8 cellular contexts compared by ENCODE assay signal in genomic region chr6:113632220-113632864, GRCh38.
A peak's percentile ranks its signal among the peaks of the same experiment; 100 is the strongest.
DNase-seq lines count a peak whose midpoint lies in the region; ATAC-seq and TF ChIP-seq lines count a peak whose summit lies in the region.

No MANE protein-coding gene starts in this region.

- no peak overlapping the region for H3K4me3 Mint-ChIP-seq in naive thymus-derived CD4-positive, alpha-beta T cell
- H3K4me3 Mint-ChIP-seq in type B pancreatic cell = peak overlapping the region; percentile 80

- peak; percentile 40 for ATAC-seq in GM18868 (IDR thresholded peaks at IDR 0.05; ENCODE audit: unreplicated experiment)
- ATAC-seq in HG03045 (IDR thresholded peaks at IDR 0.05; ENCODE audit: unreplicated experiment) = peak; percentile 32
- peak; percentile 94 for ATAC-seq in RWPE2 (ENCODE audit: low read depth)
- ATAC-seq in naive thymus-derived CD4-positive, alpha-beta T cell = peak; percentile 69

- no peaks in the 10 kb centered on the region for H3K27me3 ChIP-seq in RWPE2 (ENCODE audit: insufficient read depth, poor library complexity, severe bottlenecking)
- H3K27me3 ChIP-seq in dorsolateral prefrontal cortex = no peaks in the 10 kb centered on the region
- H3K27me3 ChIP-seq in naive thymus-derived CD4-positive, alpha-beta T cell (ENCODE audit: control insufficient read depth in 2 of 2, insufficient read depth in 2 of 2, low read length in 2 of 2) = no peaks in the 10 kb centered on the region

- H3K4me3 ChIP-seq in RWPE2 (ENCODE audit: severe bottlenecking) (no peak overlapping the region), dorsolateral prefrontal cortex (peak overlapping the region in 36 of 59 donors; percentile 5 to 56 (median 26))
- no peak overlapping the region for H3K4me3 ChIP-seq in naive thymus-derived CD4-positive, alpha-beta T cell (ENCODE audit: low read length)

- CTCF ChIA-PET in naive thymus-derived CD4-positive, alpha-beta T cell (lab: Charles Lee) = no interaction called here

- peaks cover 38% of the 10 kb centered on the region for H3K4me1 ChIP-seq in RWPE2 (ENCODE audit: insufficient read depth, poor library complexity, severe bottlenecking)
- peaks cover 0 to 3% of the 10 kb centered on the region in 2 donors for H3K4me1 ChIP-seq in naive thymus-derived CD4-positive, alpha-beta T cell (ENCODE audit: control insufficient read depth in 2 of 2, insufficient read depth in 2 of 2, low read length in 2 of 2)

- H3K27ac ChIP-seq in RWPE2 (ENCODE audit: poor library complexity, severe bottlenecking) (peak overlapping the region; percentile 82), dorsolateral prefrontal cortex (peak overlapping the region in 1 of 59 donors; percentile 17)
- no peak overlapping the region for H3K27ac ChIP-seq in naive thymus-derived CD4-positive, alpha-beta T cell (ENCODE audit: low read depth, low read length)

- H3K36me3 Mint-ChIP-seq in naive thymus-derived CD4-positive, alpha-beta T cell = no peaks in the 10 kb centered on the region
- H3K36me3 Mint-ChIP-seq in type B pancreatic cell = no peaks in the 10 kb centered on the region

- no peak overlapping the region for H3K27ac Mint-ChIP-seq in naive thymus-derived CD4-positive, alpha-beta T cell
- H3K27ac Mint-ChIP-seq in type B pancreatic cell = peak overlapping the region; percentile 91

- H3K9me3 ChIP-seq in RWPE2 (ENCODE audit: severe bottlenecking) = no peaks in the 10 kb centered on the region
- no peaks in the 10 kb centered on the region for H3K9me3 ChIP-seq in naive thymus-derived CD4-positive, alpha-beta T cell (ENCODE audit: control insufficient read depth in 2 of 3, low read length in 3 of 3)

- no peaks in the 10 kb centered on the region for H3K36me3 ChIP-seq in RWPE2 (ENCODE audit: low read depth)
- H3K36me3 ChIP-seq in naive thymus-derived CD4-positive, alpha-beta T cell (ENCODE audit: control insufficient read depth in 2 of 3, insufficient read depth in 3 of 3, low read length in 3 of 3) = no peaks in the 10 kb centered on the region

- peaks cover 0 to 4% (median 0%) of the 10 kb centered on the region in 11 donors for H3K9me3 Mint-ChIP-seq in naive thymus-derived CD4-positive, alpha-beta T cell
- no peaks in the 10 kb centered on the region for H3K9me3 Mint-ChIP-seq in type B pancreatic cell

- POLR2A ChIA-PET in naive thymus-derived CD4-positive, alpha-beta T cell (lab: Charles Lee) = no interaction called here

- peaks cover 0 to 15% (median 0%) of the 10 kb centered on the region in 5 donors for H3K27me3 Mint-ChIP-seq in naive thymus-derived CD4-positive, alpha-beta T cell
- no peaks in the 10 kb centered on the region for H3K27me3 Mint-ChIP-seq in type B pancreatic cell

- intact Hi-C loops in dorsolateral prefrontal cortex (cut with DNase I) = no loop called here
- intact Hi-C loops in naive thymus-derived CD4-positive, alpha-beta T cell (cut with micrococcal nuclease) = no loop called here

- DNase-seq in A172 (ENCODE audit: low spot score) = peak; percentile 88
- peak; percentile 87 for DNase-seq in RWPE2 (ENCODE audit: low spot score)
- no peak for DNase-seq in dorsolateral prefrontal cortex
- no peak for DNase-seq in naive thymus-derived CD4-positive, alpha-beta T cell
- DNase-seq in type B pancreatic cell (ENCODE audit: extremely low spot score, unreplicated experiment) = no peak
- DNase-seq in NCI-H748 (lab: John Stamatoyannopoulos, UW; ENCODE audit: unreplicated experiment) = no peak

- peaks cover 0 to 10% (median 0%) of the 10 kb centered on the region in 7 donors for H3K4me1 Mint-ChIP-seq in naive thymus-derived CD4-positive, alpha-beta T cell
- peaks cover 36% of the 10 kb centered on the region for H3K4me1 Mint-ChIP-seq in type B pancreatic cell (ENCODE audit: unreplicated experiment)

- TF ChIP-seq CTCF in RWPE2 (IDR thresholded peaks at IDR 0.05; ENCODE audit: poor library complexity, severe bottlenecking) (no peak), dorsolateral prefrontal cortex (IDR thresholded peaks at IDR 0.05 in 54 of 56, conservative IDR thresholded peaks at IDR 0.05 in 2 of 56; ENCODE audit: low read depth in 1 of 56, partially characterized antibody in 56 of 56) (no peak), type B pancreatic cell (conservative IDR thresholded peaks at IDR 0.05) (no peak)

Comparison
In these comparisons a context has a peak if more than half of its experiments do, and no peak if none do; other contexts are left out.
1. DNase-seq: peak in A172 (single experiment) and RWPE2 (single experiment); none in dorsolateral prefrontal cortex (0 of 10), naive thymus-derived CD4-positive, alpha-beta T cell (0 of 9), type B pancreatic cell (single experiment) and NCI-H748 (single experiment).
2. ATAC-seq: peak in every context shown above with its lines; median percentile 94 in RWPE2; 69 in naive thymus-derived CD4-positive, alpha-beta T cell; 40 in GM18868; 32 in HG03045.
3. H3K4me3 ChIP-seq: peak in dorsolateral prefrontal cortex (36 of 59); none in RWPE2 (single experiment) and naive thymus-derived CD4-positive, alpha-beta T cell (single experiment).